In genomic region chr3:13277130-13277783, GRCh38 we compare ENCODE assay signal across 1 cellular context.
TF ChIP-seq lines count a peak whose summit lies in the region.

No MANE protein-coding gene starts in this region.

TF ChIP-seq in WTC11, 78 proteins besides CTCF, POLR2A, EP300 and RAD21 (continued from another document):
- TF ChIP-seq AFF4 (CRISPR knock-in tag; IDR thresholded peaks at IDR 0.05; ENCODE audit: borderline replicate concordance) (no peak), ZNF671 (CRISPR knock-in tag; IDR thresholded peaks at IDR 0.05) (no peak), CBFB (CRISPR knock-in tag; IDR thresholded peaks at IDR 0.05; ENCODE audit: low read depth) (no peak), IRF1 (CRISPR knock-in tag; IDR thresholded peaks at IDR 0.05) (no peak)
